1 cellular context compared by ENCODE assay signal in genomic region chr14:55125403-55125802, GRCh38.
TF ChIP-seq lines count a peak whose summit lies in the region.

No MANE protein-coding gene starts in this region.

TF ChIP-seq in IMR-90, 13 proteins besides CTCF, POLR2A, EP300 and RAD21:
- TF ChIP-seq CEBPB (IDR thresholded peaks at IDR 0.05; ENCODE audit: low read depth, low read length) (no peak), NFE2L2 (IDR thresholded peaks at IDR 0.05; ENCODE audit: low read depth, low read length) (no peak), MAFK (IDR thresholded peaks at IDR 0.05; ENCODE audit: low read depth, low read length) (no peak), MXI1 (IDR thresholded peaks at IDR 0.05; ENCODE audit: borderline replicate concordance, low read depth, low read length) (no peak), USF2 (IDR thresholded peaks at IDR 0.05; ENCODE audit: low read depth, low read length) (no peak), CHD1 (IDR thresholded peaks at IDR 0.05; ENCODE audit: low read depth, low read length) (no peak), MAZ (IDR thresholded peaks at IDR 0.05; ENCODE audit: borderline replicate concordance, low read depth, low read length) (no peak), SMC3 (IDR thresholded peaks at IDR 0.05; ENCODE audit: low read depth, low read length) (no peak), ELK1 (IDR thresholded peaks at IDR 0.05; ENCODE audit: borderline replicate concordance, low read depth, low read length) (no peak), FOS (IDR thresholded peaks at IDR 0.05; ENCODE audit: low read depth, low read length) (no peak), RCOR1 (IDR thresholded peaks at IDR 0.05; ENCODE audit: insufficient replicate concordance, low read length) (no peak), BHLHE40 (IDR thresholded peaks at IDR 0.05; ENCODE audit: low read depth, low read length) (no peak)
